ENCODE assay signal across 29 cellular contexts in genomic region chr7:67857698-67858097, GRCh38.
"Had no signal": no experiment of that assay in that cellular context is flagged by ENCODE, and none has a peak within 500 bp of the region (broad histone marks: within the 10 kb centered on the region; RNA-seq: fewer than 3 reads in every experiment).

No MANE protein-coding gene starts in this region.

- H3K27ac ChIP-seq: gastroesophageal sphincter, hepatocyte, neutrophil, ovary, psoas muscle, sigmoid colon, stomach, suprapubic skin, tibial artery, upper lobe of right lung had no signal

- H3K4me3 ChIP-seq: gastroesophageal sphincter, hepatocyte, ovary, psoas muscle, sigmoid colon, stomach, suprapubic skin, tibial artery, upper lobe of right lung had no signal

- H3K36me3 ChIP-seq: gastroesophageal sphincter, neutrophil, ovary, sigmoid colon, stomach, suprapubic skin, tibial artery, upper lobe of right lung had no signal

- H3K4me2 ChIP-seq: hepatocyte had no signal

- FAIRE-seq: keratinocyte, small intestine had no signal

- H3K4me1 ChIP-seq: gastroesophageal sphincter, psoas muscle, sigmoid colon, stomach, suprapubic skin, tibial artery, upper lobe of right lung had no signal

- H3K9me3 ChIP-seq: neutrophil, ovary, psoas muscle, upper lobe of right lung had no signal

- H2AFZ ChIP-seq: hepatocyte had no signal

- H3K79me2 ChIP-seq: hepatocyte had no signal

- DNase-seq: activated CD4-positive, alpha-beta memory T cell treated with anti-CD3 and anti-CD28 coated beads, Interleukin-2, amount 10 ng/mL, durations not matched to agents 7 days and 5 days; activated CD4-positive, alpha-beta T cell treated with anti-CD3 and anti-CD28 coated beads for 1 hour; activated CD4-positive, alpha-beta T cell treated with anti-CD3 and anti-CD28 coated beads, Interleukin-2, amount 10 ng/mL, durations not matched to agents 7 days and 5 days; activated naive CD8-positive, alpha-beta T cell treated with anti-CD3 and anti-CD28 coated beads, Interleukin-2, amount 50 U/mL, for 24 hours; activated T-cell treated with anti-CD3 and anti-CD28 coated beads, Interleukin-2, amount 50 U/mL, for 4 hours; amygdala; caudate nucleus; cortex of kidney; effector memory CD8-positive, alpha-beta T cell; erythroblast; left cardiac atrium; naive B cell; nephron progenitor cell; ovary; psoas muscle; sigmoid colon; small intestine; stimulated activated CD4-positive, alpha-beta T cell treated with anti-CD3 and anti-CD28 coated beads, Interleukin-4, amount 100 ng/mL, for 24 hours; stomach; T-helper 9 cell; tibial artery; upper lobe of right lung had no signal

- H3K27me3 ChIP-seq: hepatocyte, neutrophil, ovary, sigmoid colon, stomach, suprapubic skin, tibial artery, upper lobe of right lung had no signal

- ATAC-seq: activated naive CD8-positive, alpha-beta T cell treated with anti-CD3 and anti-CD28 coated beads, Interleukin-2, amount 50 U/mL, for 24 hours; activated T-cell treated with anti-CD3 and anti-CD28 coated beads, Interleukin-2, amount 50 U/mL, for 4 hours; effector memory CD8-positive, alpha-beta T cell; gastroesophageal sphincter; left cardiac atrium; psoas muscle; stimulated activated effector memory CD8-positive, alpha-beta T cell treated with anti-CD3 and anti-CD28 coated beads, Interleukin-12 subunit alpha, Interleukin-12 subunit beta, amount 100 ng/mL, for 72 hours; upper lobe of right lung; WTC11 had no signal
